Comparison of ENCODE assay signal across 1 cellular context in the genomic region with DNA sequence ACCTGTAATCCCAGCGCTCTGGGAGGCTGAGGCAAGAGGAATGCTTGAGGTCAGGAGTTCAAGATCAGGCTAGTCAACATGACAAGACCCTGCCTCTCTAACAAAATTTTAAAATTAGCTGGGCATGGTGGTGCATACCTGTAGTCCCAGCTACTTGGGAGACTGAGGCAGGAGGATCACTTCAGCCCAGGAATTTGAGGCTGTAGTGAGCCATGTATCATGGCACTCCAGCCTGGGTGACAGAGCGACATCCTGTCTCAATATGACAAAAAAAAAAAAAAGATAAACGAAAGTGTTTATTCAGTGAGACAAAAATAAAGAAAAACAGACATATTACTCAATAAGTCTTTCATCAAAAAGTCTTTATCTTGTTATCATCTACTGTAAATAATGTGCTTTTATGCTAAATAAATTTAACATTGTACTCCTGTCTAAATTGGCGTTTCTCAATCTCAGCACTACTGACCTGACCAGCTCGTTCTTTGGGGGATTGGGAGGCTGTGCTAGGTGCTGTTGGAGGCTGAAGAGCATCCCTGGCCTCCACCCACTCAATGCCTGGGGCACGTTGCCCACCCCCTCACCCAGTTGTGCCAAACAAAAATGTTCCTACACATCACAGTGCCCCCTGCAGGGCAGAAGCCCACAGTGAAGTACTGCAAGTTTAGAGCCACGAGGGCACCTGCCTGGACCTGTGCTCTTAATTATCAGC.
TF ChIP-seq lines count a peak whose summit lies in the region.

No MANE protein-coding gene starts in this region.

TF ChIP-seq in IMR-90, 13 proteins besides CTCF, POLR2A, EP300 and RAD21:
- TF ChIP-seq MXI1 (IDR thresholded peaks at IDR 0.05; ENCODE audit: borderline replicate concordance, low read depth, low read length): no peak
- TF ChIP-seq MAFK (IDR thresholded peaks at IDR 0.05; ENCODE audit: low read depth, low read length): no peak
- TF ChIP-seq RCOR1 (IDR thresholded peaks at IDR 0.05; ENCODE audit: insufficient replicate concordance, low read length): no peak
- no peak for TF ChIP-seq RFX5 (IDR thresholded peaks at IDR 0.05; ENCODE audit: low read depth, low read length)
- TF ChIP-seq NFE2L2 (IDR thresholded peaks at IDR 0.05; ENCODE audit: low read depth, low read length): no peak
- no peak for TF ChIP-seq MAZ (IDR thresholded peaks at IDR 0.05; ENCODE audit: borderline replicate concordance, low read depth, low read length)
- no peak for TF ChIP-seq CEBPB (IDR thresholded peaks at IDR 0.05; ENCODE audit: low read depth, low read length)
- TF ChIP-seq CHD1 (IDR thresholded peaks at IDR 0.05; ENCODE audit: low read depth, low read length): no peak
- no peak for TF ChIP-seq FOS (IDR thresholded peaks at IDR 0.05; ENCODE audit: low read depth, low read length)
- TF ChIP-seq, protein P1, sequence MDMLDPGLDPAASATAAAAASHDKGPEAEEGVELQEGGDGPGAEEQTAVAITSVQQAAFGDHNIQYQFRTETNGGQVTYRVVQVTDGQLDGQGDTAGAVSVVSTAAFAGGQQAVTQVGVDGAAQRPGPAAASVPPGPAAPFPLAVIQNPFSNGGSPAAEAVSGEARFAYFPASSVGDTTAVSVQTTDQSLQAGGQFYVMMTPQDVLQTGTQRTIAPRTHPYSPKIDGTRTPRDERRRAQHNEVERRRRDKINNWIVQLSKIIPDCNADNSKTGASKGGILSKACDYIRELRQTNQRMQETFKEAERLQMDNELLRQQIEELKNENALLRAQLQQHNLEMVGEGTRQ (IDR thresholded peaks at IDR 0.05; ENCODE audit: low read depth, low read length): no peak
- no peak for TF ChIP-seq BHLHE40 (IDR thresholded peaks at IDR 0.05; ENCODE audit: low read depth, low read length)
- no peak for TF ChIP-seq SMC3 (IDR thresholded peaks at IDR 0.05; ENCODE audit: low read depth, low read length)
- TF ChIP-seq, protein P2, sequence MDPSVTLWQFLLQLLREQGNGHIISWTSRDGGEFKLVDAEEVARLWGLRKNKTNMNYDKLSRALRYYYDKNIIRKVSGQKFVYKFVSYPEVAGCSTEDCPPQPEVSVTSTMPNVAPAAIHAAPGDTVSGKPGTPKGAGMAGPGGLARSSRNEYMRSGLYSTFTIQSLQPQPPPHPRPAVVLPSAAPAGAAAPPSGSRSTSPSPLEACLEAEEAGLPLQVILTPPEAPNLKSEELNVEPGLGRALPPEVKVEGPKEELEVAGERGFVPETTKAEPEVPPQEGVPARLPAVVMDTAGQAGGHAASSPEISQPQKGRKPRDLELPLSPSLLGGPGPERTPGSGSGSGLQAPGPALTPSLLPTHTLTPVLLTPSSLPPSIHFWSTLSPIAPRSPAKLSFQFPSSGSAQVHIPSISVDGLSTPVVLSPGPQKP (IDR thresholded peaks at IDR 0.05; ENCODE audit: borderline replicate concordance, low read depth, low read length): no peak
